In genomic region chr2:221791840-221792239, GRCh38 we compare ENCODE assay signal across 19 cellular contexts.
"Had no signal": no experiment of that assay in that cellular context is flagged by ENCODE, and none has a peak within 500 bp of the region (broad histone marks: within the 10 kb centered on the region; RNA-seq: fewer than 3 reads in every experiment).

No MANE protein-coding gene starts in this region.

- H3K4me1 Mint-ChIP-seq: activated CD8-positive, alpha-beta memory T cell treated with anti-CD3 and anti-CD28 coated beads, Interleukin-2, amount 10 ng/mL, durations not matched to agents 7 days and 5 days; activated naive CD4-positive, alpha-beta T cell treated with anti-CD3 and anti-CD28 coated beads, Interleukin-2, amount 50 U/mL, for 24 hours; naive thymus-derived CD4-positive, alpha-beta T cell; stimulated activated effector memory CD8-positive, alpha-beta T cell treated with anti-CD3 and anti-CD28 coated beads, Interleukin-12 subunit alpha, Interleukin-12 subunit beta, amount 100 ng/mL, for 72 hours; T-cell had no signal

- FAIRE-seq: urothelium cell line had no signal

- H3K27ac Mint-ChIP-seq: activated CD8-positive, alpha-beta memory T cell treated with anti-CD3 and anti-CD28 coated beads, Interleukin-2, amount 10 ng/mL, durations not matched to agents 7 days and 5 days; activated naive CD4-positive, alpha-beta T cell treated with anti-CD3 and anti-CD28 coated beads, Interleukin-2, amount 50 U/mL, for 24 hours; activated T-cell treated with anti-CD3 and anti-CD28 coated beads, Interleukin-2, amount 50 U/mL, for 24 hours; naive thymus-derived CD4-positive, alpha-beta T cell; stimulated activated effector memory CD8-positive, alpha-beta T cell treated with anti-CD3 and anti-CD28 coated beads, Interleukin-12 subunit alpha, Interleukin-12 subunit beta, amount 100 ng/mL, for 72 hours; T-cell had no signal

- H3K36me3 Mint-ChIP-seq: activated CD8-positive, alpha-beta memory T cell treated with anti-CD3 and anti-CD28 coated beads, Interleukin-2, amount 10 ng/mL, durations not matched to agents 7 days and 5 days; activated naive CD4-positive, alpha-beta T cell treated with anti-CD3 and anti-CD28 coated beads, Interleukin-2, amount 50 U/mL, for 24 hours; naive thymus-derived CD4-positive, alpha-beta T cell; T-cell had no signal

- H3K9me3 Mint-ChIP-seq: activated T-cell treated with anti-CD3 and anti-CD28 coated beads, Interleukin-2, amount 50 U/mL, for 24 hours had no signal

- H3K36me3 ChIP-seq: brain microvascular endothelial cell, left lung, ovary, tibial artery had no signal

- H3K4me3 ChIP-seq: left lung, ovary, tibial artery had no signal

- H3K4me3 Mint-ChIP-seq: activated CD8-positive, alpha-beta memory T cell treated with anti-CD3 and anti-CD28 coated beads, Interleukin-2, amount 10 ng/mL, durations not matched to agents 7 days and 5 days; activated naive CD4-positive, alpha-beta T cell treated with anti-CD3 and anti-CD28 coated beads, Interleukin-2, amount 50 U/mL, for 24 hours; activated T-cell treated with anti-CD3 and anti-CD28 coated beads, Interleukin-2, amount 50 U/mL, for 24 hours; naive thymus-derived CD4-positive, alpha-beta T cell; stimulated activated effector memory CD8-positive, alpha-beta T cell treated with anti-CD3 and anti-CD28 coated beads, Interleukin-12 subunit alpha, Interleukin-12 subunit beta, amount 100 ng/mL, for 72 hours; T-cell had no signal

- ATAC-seq: activated CD8-positive, alpha-beta memory T cell treated with anti-CD3 and anti-CD28 coated beads, Interleukin-2, amount 10 ng/mL, durations not matched to agents 7 days and 5 days; left lung; naive thymus-derived CD4-positive, alpha-beta T cell; stimulated activated effector memory CD8-positive, alpha-beta T cell treated with anti-CD3 and anti-CD28 coated beads, Interleukin-12 subunit alpha, Interleukin-12 subunit beta, amount 100 ng/mL, for 72 hours; T-cell had no signal

- H3K27me3 Mint-ChIP-seq: activated CD8-positive, alpha-beta memory T cell treated with anti-CD3 and anti-CD28 coated beads, Interleukin-2, amount 10 ng/mL, durations not matched to agents 7 days and 5 days; activated naive CD4-positive, alpha-beta T cell treated with anti-CD3 and anti-CD28 coated beads, Interleukin-2, amount 50 U/mL, for 24 hours; activated T-cell treated with anti-CD3 and anti-CD28 coated beads, Interleukin-2, amount 50 U/mL, for 24 hours had no signal

- H3K27me3 ChIP-seq: brain microvascular endothelial cell, left lung, ovary, tibial artery had no signal

- DNase-seq: activated CD4-positive, alpha-beta T cell treated with anti-CD3 and anti-CD28 coated beads, Interleukin-2, amount 50 U/mL, for 4 hours; activated CD4-positive, CD25-positive, alpha-beta regulatory T cell treated with anti-CD3 and anti-CD28 coated beads, Interleukin-2, amount 50 U/mL, for 72 hours; activated CD8-positive, alpha-beta memory T cell treated with anti-CD3 and anti-CD28 coated beads, Interleukin-2, amount 10 ng/mL, durations not matched to agents 7 days and 5 days; activated T-cell treated with anti-CD3 and anti-CD28 coated beads, Interleukin-2, amount 50 U/mL, for 24 hours; brain microvascular endothelial cell; cerebellar nuclear complex; effector CD8-positive, alpha-beta T cell; islet precursor cell; left lung; naive thymus-derived CD4-positive, alpha-beta T cell; ovary; stimulated activated CD4-positive, alpha-beta T cell treated with anti-CD3 and anti-CD28 coated beads, Interleukin-12 subunit alpha, Interleukin-12 subunit beta, amount 100 ng/mL, for 4 hours; stimulated activated CD4-positive, alpha-beta T cell treated with anti-CD3 and anti-CD28 coated beads, Interleukin-2, amount 100 ng/mL, for 24 hours; T-cell; T-helper 9 cell; tibial artery had no signal
